8 cellular contexts compared by ENCODE assay signal in genomic region chr17:64506201-64506575, GRCh38. TPM values are rescaled to one million over a fixed set of nuclear protein-coding genes. Genes with fewer than 3 reads are reported as not detected.
A peak's percentile ranks its signal among the peaks of the same experiment; 100 is the strongest.
DNase-seq lines count a peak whose midpoint lies in the region; ATAC-seq, FAIRE-seq and TF ChIP-seq lines count a peak whose summit lies in the region.

Gene DDX5, minus strand, starts transcription at chr17:64506289. Its CDS starts 170 bp downstream, at chr17:64506119.

- DNase-seq in HCT116 (ENCODE audit: low read depth, low spot score) (peak; percentile 100), MV-4-11 (lab: John Stamatoyannopoulos, UW) (peak; percentile 97), SK-MEL-5 (ENCODE audit: low read depth, low spot score) (peak; percentile 99), frontal cortex (ENCODE audit: low spot score in 2 of 2) (peak; percentile 91), neuronal stem cell (ENCODE audit: low spot score) (no peak)
- DNase-seq in activated naive CD4-positive, alpha-beta T cell (lab: John Stamatoyannopoulos, UW): peak; percentile 99 to 100 (median 100)

- H3K9ac ChIP-seq in HCT116 (ENCODE audit: low read length) (peak within 1 kb of the TSS; percentile 99), neuronal stem cell (ENCODE audit: low read depth, low read length, poor library complexity) (peak within 1 kb of the TSS; percentile 98), subcutaneous abdominal adipose tissue (ENCODE audit: low read length in 5 of 5) (peak within 1 kb of the TSS; percentile 96 to 100 (median 100))

- peak within 1 kb of the TSS; percentile 90 for H3K23ac ChIP-seq in neuronal stem cell (ENCODE audit: low read depth, low read length, poor library complexity)

- CTCF ChIA-PET in HCT116 (lab: Charles Lee): interaction anchor here (0.9 to 2.3 kb wide), 6 partner anchors 9 to 224 kb away, joined by 4 to 14 read pairs (median 6); partner anchors contain the start of gene POLG2

- H4K20me1 ChIP-seq in HCT116 (ENCODE audit: insufficient read depth): peaks cover 55% of the 10 kb centered on the region; the same call in 1 of the 2 replicates

- WGBS in neuronal stem cell (ENCODE audit: extremely low coverage in 2 of 2, insufficient read length in 2 of 2, insufficient replicate concordance in 1 of 2), 2 donors: no CpG with 5 or more reads among the region's 31 CpGs

- H3K79me1 ChIP-seq in neuronal stem cell (ENCODE audit: low read depth, low read length): peaks cover 5% of the 10 kb centered on the region

- H3K14ac ChIP-seq in neuronal stem cell (ENCODE audit: low read length): peak within 1 kb of the TSS; percentile 49

- peaks cover 56 to 66% of the 10 kb centered on the region in 2 experiments for H3K36me3 ChIP-seq in HCT116 (ENCODE audit: control insufficient read depth in 1 of 2, insufficient read depth in 2 of 2, low read length in 2 of 2)
- peaks cover 34 to 75% of the 10 kb centered on the region in 2 donors for H3K36me3 ChIP-seq in neuronal stem cell (replicated peaks in 1 of 2; ENCODE audit: control insufficient read depth in 2 of 2, insufficient read depth in 2 of 2, low read length in 2 of 2)
- peaks cover 40 to 56% (median 48%) of the 10 kb centered on the region in 5 donors for H3K36me3 ChIP-seq in subcutaneous abdominal adipose tissue (ENCODE audit: control insufficient read depth in 5 of 5, insufficient read depth in 5 of 5, low read length in 5 of 5)

- TF ChIP-seq RAD21 in HCT116 (IDR thresholded peaks at IDR 0.05; ENCODE audit: low read depth): no peak

- H2AFZ ChIP-seq in HCT116 (ENCODE audit: low read depth, low read length, poor library complexity, severe bottlenecking) (peak within 1 kb of the TSS; percentile 34), neuronal stem cell (ENCODE audit: low read length) (peak within 1 kb of the TSS; percentile 87)

- peaks cover 91% of the 10 kb centered on the region for H3K79me2 ChIP-seq in HCT116 (ENCODE audit: insufficient read depth, low read length)

- H3K4me1 ChIP-seq in HCT116 (ENCODE audit: control insufficient read depth in 1 of 2, insufficient read depth in 2 of 2, low read length in 2 of 2) (peaks cover 12 to 32% of the 10 kb centered on the region in 2 experiments), neuronal stem cell (ENCODE audit: control insufficient read depth in 2 of 2, insufficient read depth in 1 of 2, low read depth in 1 of 2, low read length in 2 of 2) (peaks cover 3 to 11% of the 10 kb centered on the region in 2 donors), subcutaneous abdominal adipose tissue (ENCODE audit: control insufficient read depth in 5 of 5, insufficient read depth in 5 of 5, low read length in 5 of 5) (peaks cover 8 to 58% (median 52%) of the 10 kb centered on the region in 5 donors)

- peak within 1 kb of the TSS; percentile 96 for H2BK120ac ChIP-seq in neuronal stem cell (ENCODE audit: low read depth, low read length)

- peak within 1 kb of the TSS; percentile 90 for H3K4ac ChIP-seq in neuronal stem cell (ENCODE audit: low read length)

- peak; percentile 76 for ATAC-seq in HCT116

- POLR2A ChIA-PET in HCT116 (lab: Charles Lee): interaction anchor here (0.7 to 3.1 kb wide), 34 partner anchors 10 to 663 kb away, joined by 3 to 119 read pairs (median 4); partner anchors contain the start of genes POLG2 and SMARCD2

- TF ChIP-seq CTCF in HCT116 (IDR thresholded peaks at IDR 0.05 in 2 of 3, conservative IDR thresholded peaks at IDR 0.05 in 1 of 3; ENCODE audit: borderline replicate concordance in 1 of 3, insufficient read depth in 1 of 3, low read depth in 2 of 3, low read length in 2 of 3): no peak

- RAD21 ChIA-PET in HCT116 (lab: Charles Lee; ENCODE audit: low non-redundant PET in 1 of 2, low total read pairs in 2 of 2, uncharacterized antibody in 2 of 2, unreplicated experiment in 2 of 2): interaction anchor here (0.8 to 1.2 kb wide), 2 partner anchors 9 to 86 kb away, joined by 3 to 5 read pairs; partner anchors contain the start of gene POLG2 (in 1 of the 2)

- H2BK15ac ChIP-seq in neuronal stem cell (ENCODE audit: low read length): peak within 1 kb of the TSS; percentile 68

- H3K4me3 ChIP-seq in HCT116 (replicated peaks in 1 of 2; ENCODE audit: low read depth in 1 of 2, low read length in 2 of 2) (peak within 1 kb of the TSS; percentile 93 to 95), neuronal stem cell (ENCODE audit: low read length in 2 of 2) (peak within 1 kb of the TSS; percentile 88 to 99), subcutaneous abdominal adipose tissue (ENCODE audit: low read depth in 1 of 5, low read length in 5 of 5) (peak within 1 kb of the TSS; percentile 79 to 100 (median 100))

- no peaks in the 10 kb centered on the region for H3K9me2 ChIP-seq in HCT116 (ENCODE audit: insufficient read depth)

- in situ Hi-C loops in SK-MEL-5 (cut with HindIII; ENCODE audit: low pct_unique_long_range_greater_than_20kb, low sequenced_read_pairs): no loop called here

- H3K4me2 ChIP-seq in HCT116 (ENCODE audit: low read length) (peak within 1 kb of the TSS; percentile 87), neuronal stem cell (ENCODE audit: insufficient read depth, low read length, poor library complexity, severe bottlenecking) (peak within 1 kb of the TSS; percentile 54)

- H2BK5ac ChIP-seq in neuronal stem cell (ENCODE audit: low read length): peak within 1 kb of the TSS; percentile 99

- FAIRE-seq in G401.6 (lab: Jason Lieb, UNC) (peak; percentile 84), frontal cortex (lab: Jason Lieb, UNC) (no peak)

- H3K27ac ChIP-seq in HCT116 (ENCODE audit: low read depth, low read length) (peak within 1 kb of the TSS; percentile 90), neuronal stem cell (replicated peaks; ENCODE audit: low read length) (peak within 1 kb of the TSS; percentile 93), subcutaneous abdominal adipose tissue (ENCODE audit: low read depth, low read length) (peak within 1 kb of the TSS; percentile 100)

- peak within 1 kb of the TSS; percentile 99 for H4K8ac ChIP-seq in neuronal stem cell (ENCODE audit: low read depth, low read length)

- H4K91ac ChIP-seq in neuronal stem cell (ENCODE audit: low read depth, low read length, poor library complexity): peak within 1 kb of the TSS; percentile 73

- intact Hi-C loops in HCT116 (cut with micrococcal nuclease): loop anchor here (1.0 to 5.0 kb wide), 2 partner anchors 9 to 141 kb away; partner anchors contain the start of gene POLG2

- no peak within 1 kb of the TSS for H2BK12ac ChIP-seq in neuronal stem cell (ENCODE audit: low read length)

- H3K27me3 ChIP-seq in HCT116 (ENCODE audit: insufficient read depth, low read length) (no peaks in the 10 kb centered on the region), neuronal stem cell (ENCODE audit: control insufficient read depth in 3 of 3, insufficient read depth in 3 of 3, low read depth in 1 of 3, low read length in 3 of 3) (no peaks in the 10 kb centered on the region), subcutaneous abdominal adipose tissue (ENCODE audit: control insufficient read depth in 5 of 5, insufficient read depth in 4 of 5, low read length in 5 of 5) (no peaks in the 10 kb centered on the region)

- H3K9me3 ChIP-seq in HCT116 (ENCODE audit: control insufficient read depth in 1 of 2, insufficient read depth in 1 of 2, low read depth in 1 of 2, low read length in 2 of 2) (no peaks in the 10 kb centered on the region), neuronal stem cell (replicated peaks in 1 of 2; ENCODE audit: control insufficient read depth in 2 of 2, insufficient read depth in 1 of 2, low read depth in 1 of 2, low read length in 2 of 2) (no peaks in the 10 kb centered on the region), subcutaneous abdominal adipose tissue (ENCODE audit: control insufficient read depth in 5 of 5, low read length in 5 of 5) (no peaks in the 10 kb centered on the region)

- peak within 1 kb of the TSS; percentile 100 for H2AK5ac ChIP-seq in neuronal stem cell (ENCODE audit: low read depth, low read length)

- peak; percentile 100 for TF ChIP-seq POLR2A in HCT116 (IDR thresholded peaks at IDR 0.05; ENCODE audit: borderline replicate concordance, extremely low read depth, insufficient read depth, insufficient read length)

- BruUV-seq in HCT116 (replicated peaks; lab: Mats Ljungman, UMichigan): no TSS peak

- H3K18ac ChIP-seq in neuronal stem cell (ENCODE audit: low read length): peak within 1 kb of the TSS; percentile 99

TF ChIP-seq in HCT116, 20 proteins besides CTCF, POLR2A, EP300 and RAD21 (continues in another document):
- TF ChIP-seq, protein P1, sequence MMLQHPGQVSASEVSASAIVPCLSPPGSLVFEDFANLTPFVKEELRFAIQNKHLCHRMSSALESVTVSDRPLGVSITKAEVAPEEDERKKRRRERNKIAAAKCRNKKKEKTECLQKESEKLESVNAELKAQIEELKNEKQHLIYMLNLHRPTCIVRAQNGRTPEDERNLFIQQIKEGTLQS (IDR thresholded peaks at IDR 0.05): no peak
- TF ChIP-seq, protein P2, sequence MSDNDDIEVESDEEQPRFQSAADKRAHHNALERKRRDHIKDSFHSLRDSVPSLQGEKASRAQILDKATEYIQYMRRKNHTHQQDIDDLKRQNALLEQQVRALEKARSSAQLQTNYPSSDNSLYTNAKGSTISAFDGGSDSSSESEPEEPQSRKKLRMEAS (IDR thresholded peaks at IDR 0.05): no peak
- TF ChIP-seq SP1 (IDR thresholded peaks at IDR 0.05; ENCODE audit: low read depth) (no peak; the same call in 1 of the 2 replicates), FOSL1 (IDR thresholded peaks at IDR 0.05; ENCODE audit: low read depth) (no peak), ZBTB33 (IDR thresholded peaks at IDR 0.05; ENCODE audit: extremely low read depth, insufficient replicate concordance, low read length) (peak; percentile 57), ZFX (IDR thresholded peaks at IDR 0.05) (no peak; the same call in 1 of the 2 replicates), CEBPB (IDR thresholded peaks at IDR 0.05; ENCODE audit: low read depth) (no peak; the same call in 1 of the 2 replicates)

RNA-seq across cellular contexts. Expression of gene DDX5, which starts in this region (rescaled TPM):
- total RNA-seq in HCT116 (2021; ENCODE audit: unreplicated experiment): 798 TPM
- polyA plus RNA-seq in HCT116 (2012): 376 and 416 TPM in 2 replicates
- total RNA-seq in SK-MEL-5 (2014; rRNA removed; shearing (Covaris generic)): 335 and 349 TPM in 2 replicates
- 1,548 and 1,910 TPM in 2 replicates for polyA plus RNA-seq in SK-MEL-5 (2015; cell fraction: cytosol; rRNA removed)
- polyA plus RNA-seq in SK-MEL-5 (2015; cell fraction: nucleus; rRNA removed): 8,083 and 8,559 TPM in 2 replicates
- total RNA-seq in frontal cortex: 416 TPM
- 616 TPM for polyA plus RNA-seq in neuronal stem cell (2013, experiment 1 of 2)
- polyA plus RNA-seq in neuronal stem cell (2013, experiment 2 of 2): 618 TPM
